Comparison of ENCODE assay signal across 20 cellular contexts in genomic region chr1:207202480-207202879, GRCh38.
DNase-seq lines count a peak whose midpoint lies in the region; ATAC-seq and TF ChIP-seq lines count a peak whose summit lies in the region.
"Had no signal": no experiment of that assay in that cellular context is flagged by ENCODE, and none has a peak within 500 bp of the region (broad histone marks: within the 10 kb centered on the region; RNA-seq: fewer than 3 reads in every experiment).

No MANE protein-coding gene starts in this region.

- H3K27me3 ChIP-seq in WERI-Rb-1 (ENCODE audit: insufficient read depth, low read depth, severe bottlenecking) = peaks cover 66% of the 10 kb centered on the region
- H3K27me3 ChIP-seq: BLaER1 had no signal

- H3K27ac ChIP-seq in WERI-Rb-1 = no peak overlapping the region
- H3K27ac ChIP-seq: BLaER1, HL-60 had no signal

- no peak overlapping the region for H3K4me3 ChIP-seq in WERI-Rb-1 (ENCODE audit: low read depth, low read length)
- H3K4me3 ChIP-seq: BLaER1, GM12878 had no signal

- ATAC-seq in HG03457 (IDR thresholded peaks at IDR 0.05; ENCODE audit: unreplicated experiment) = no peak
- ATAC-seq: CD8-positive, alpha-beta T cell; GM12878 had no signal

- H3K36me3 ChIP-seq in WERI-Rb-1 = no peaks in the 10 kb centered on the region
- H3K36me3 ChIP-seq: BLaER1 had no signal

- H3K9me3 ChIP-seq in WERI-Rb-1 (ENCODE audit: severe bottlenecking) = peaks cover 20% of the 10 kb centered on the region

- no peak for TF ChIP-seq CTCF in WERI-Rb-1 (IDR thresholded peaks at IDR 0.05; ENCODE audit: low read depth, low read length)

- DNase-seq in HT1080 (ENCODE audit: low read depth) (peak; percentile 24), RKO (ENCODE audit: low spot score) (peak; percentile 11), amniotic epithelial cell (ENCODE audit: low read depth) (peak; percentile 31), UCSD-AML1 (lab: John Stamatoyannopoulos, UW; ENCODE audit: unreplicated experiment) (no peak), NCI-H128 (lab: John Stamatoyannopoulos, UW; ENCODE audit: unreplicated experiment) (no peak), WERI-Rb-1 (no peak)
- DNase-seq: 8988T; CD8-positive, alpha-beta T cell; COR-L47; DMS 273 treated with DMSO at 0.1 percent for 48 hours; DMS53; DND-41; EL; GOT3; H7; IMR-90 had no signal

Comparison
In these comparisons a context has a peak if more than half of its experiments do, and no peak if none do; other contexts are left out.
1. DNase-seq: peak in HT1080 (single experiment), RKO (single experiment) and amniotic epithelial cell (single experiment); none in UCSD-AML1 (single experiment), NCI-H128 (single experiment) and WERI-Rb-1 (single experiment).